8 cellular contexts compared by ENCODE assay signal in the genomic region with DNA sequence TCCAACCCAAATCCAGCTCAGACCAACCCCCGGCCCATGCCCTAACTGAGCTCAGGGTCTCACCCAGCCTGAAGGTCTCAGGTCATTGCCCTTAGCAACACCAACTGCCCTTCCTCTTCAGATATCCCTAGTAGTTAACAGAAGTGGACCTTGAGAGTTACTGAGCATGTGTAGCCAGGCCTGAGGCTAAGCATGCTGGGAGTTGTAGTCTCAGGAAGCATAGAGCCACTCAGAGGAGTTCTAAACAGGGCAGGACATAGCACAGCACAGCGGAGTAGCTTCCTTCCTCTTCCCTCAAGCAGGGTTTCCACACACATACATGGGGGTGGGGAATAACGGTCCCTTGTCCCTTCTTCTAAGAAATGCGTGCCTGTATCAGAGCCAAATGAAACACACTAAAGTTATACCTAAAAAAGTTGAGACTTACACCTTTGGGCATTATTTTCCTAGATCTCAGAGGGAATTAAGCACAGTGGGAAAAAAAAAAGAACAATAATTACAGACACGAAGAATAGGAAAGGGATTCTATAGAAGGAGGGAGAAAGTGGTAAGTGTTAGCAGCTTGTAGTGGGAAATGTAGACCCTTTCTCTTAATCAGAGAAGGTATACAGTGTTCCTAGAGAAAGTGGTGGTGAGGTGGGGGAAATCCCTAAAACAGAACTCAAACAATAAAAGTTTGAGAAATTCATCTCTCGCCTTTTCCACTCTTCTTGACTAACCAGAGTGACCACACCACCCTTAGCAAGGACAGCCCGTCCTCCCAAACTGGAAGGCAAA. TPM values are rescaled to one million over a fixed set of nuclear protein-coding genes. Genes with fewer than 3 reads are reported as not detected.
DNase-seq lines count a peak whose midpoint lies in the region; ATAC-seq, FAIRE-seq and TF ChIP-seq lines count a peak whose summit lies in the region.

No MANE protein-coding gene starts in this region.

- peaks cover 83% of the 10 kb centered on the region for H3K36me3 ChIP-seq in DND-41 (ENCODE audit: insufficient read depth, low read length)
- peaks cover 8% of the 10 kb centered on the region for H3K36me3 ChIP-seq in breast epithelium
- H3K36me3 ChIP-seq in smooth muscle cell (ENCODE audit: low read depth) = no peaks in the 10 kb centered on the region
- peaks cover 0 to 36% of the 10 kb centered on the region in 2 donors for H3K36me3 ChIP-seq in vagina

- TF ChIP-seq POLR2A in breast epithelium (IDR thresholded peaks at IDR 0.05) (no peak), vagina (IDR thresholded peaks at IDR 0.05) (no peak)

- peak overlapping the region; percentile 99 for H3K4me2 ChIP-seq in DND-41 (ENCODE audit: insufficient read depth, low read length)
- H3K4me2 ChIP-seq in smooth muscle cell = peak overlapping the region; percentile 99

- H3K9ac ChIP-seq in DND-41 (ENCODE audit: low read depth, low read length) = peak overlapping the region; percentile 99
- H3K9ac ChIP-seq in smooth muscle cell (ENCODE audit: low read depth) = no peak overlapping the region

- DNase-seq in DND-41 (peak; percentile 70), HTR-8/SVneo (ENCODE audit: insufficient read length, low spot score) (peak; percentile 56), breast epithelium (ENCODE audit: low spot score in 2 of 2) (no peak), smooth muscle cell (lab: John Stamatoyannopoulos, UW; ENCODE audit: unreplicated experiment) (no peak), vagina (ENCODE audit: extremely low spot score in 2 of 2) (no peak)

- H3K4me3 ChIP-seq in DND-41 (ENCODE audit: low read depth in 1 of 2, low read length in 2 of 2) (peak overlapping the region in 1 of 2 experiments; percentile 84; a peak in 3 of 4 replicates), breast epithelium (peak overlapping the region; percentile 14 to 96 (median 92)), iPS-18c (ENCODE audit: insufficient read depth, low read depth, low read length) (0 out of 2 replicates have a peak overlapping the region, but pooled peaks have one; percentile 15), smooth muscle cell (peak overlapping the region; percentile 17), vagina (peak overlapping the region in 1 of 2 donors; percentile 98)

- H2AFZ ChIP-seq in DND-41 (ENCODE audit: low read depth, low read length) (no peak overlapping the region), smooth muscle cell (ENCODE audit: low read depth) (no peak overlapping the region)

- H3K27me3 Mint-ChIP-seq in T-helper 1 cell treated with Interleukin-12 subunit alpha and Interleukin-12 subunit beta and Interleukin-4 antibody, amounts not matched to agents 30 μg/mL and 1 μg/mL, for 36 hours (ENCODE audit: low read depth) = no peaks in the 10 kb centered on the region

- H3K4me1 Mint-ChIP-seq in T-helper 1 cell treated with Interleukin-12 subunit alpha and Interleukin-12 subunit beta and Interleukin-4 antibody, amounts not matched to agents 30 μg/mL and 1 μg/mL, for 36 hours (ENCODE audit: low read depth) = peaks cover 49% of the 10 kb centered on the region

- H4K20me1 ChIP-seq in DND-41 (ENCODE audit: insufficient read depth, low read length) = peaks cover 83% of the 10 kb centered on the region
- H4K20me1 ChIP-seq in smooth muscle cell (ENCODE audit: low read depth) = peaks cover 85% of the 10 kb centered on the region

- intact Hi-C loops in breast epithelium (cut with DNase I; ENCODE audit: low total_unique reads) (no loop called here), vagina (cut with DNase I) (no loop called here)

- H3K4me3 Mint-ChIP-seq in T-helper 1 cell treated with Interleukin-12 subunit alpha and Interleukin-12 subunit beta and Interleukin-4 antibody, amounts not matched to agents 30 μg/mL and 1 μg/mL, for 36 hours = peak overlapping the region; percentile 89

- H3K27me3 ChIP-seq in DND-41 (ENCODE audit: insufficient read depth, low read length, poor library complexity) (no peaks in the 10 kb centered on the region), breast epithelium (no peaks in the 10 kb centered on the region), smooth muscle cell (ENCODE audit: low read depth) (no peaks in the 10 kb centered on the region), vagina (no peaks in the 10 kb centered on the region)

- H3K27ac ChIP-seq in DND-41 (ENCODE audit: low read length) (peak overlapping the region; percentile 45), breast epithelium (peak overlapping the region; percentile 57 to 88), smooth muscle cell (ENCODE audit: low read depth) (peak overlapping the region; percentile 37), vagina (no peak overlapping the region)

- H3F3A ChIP-seq in smooth muscle cell (ENCODE audit: low read depth) = peaks cover 5% of the 10 kb centered on the region

- TF ChIP-seq CTCF in DND-41 (IDR thresholded peaks at IDR 0.05; ENCODE audit: borderline replicate concordance, extremely low read depth, low read length, poor library complexity, severe bottlenecking) = no peak
- TF ChIP-seq CTCF in breast epithelium (IDR thresholded peaks at IDR 0.05) = no peak
- TF ChIP-seq CTCF in smooth muscle cell (IDR thresholded peaks at IDR 0.05; ENCODE audit: borderline replicate concordance, insufficient read depth, poor library complexity, severe bottlenecking) = no peak
- no peak for TF ChIP-seq CTCF in vagina (IDR thresholded peaks at IDR 0.05)

- H3K79me2 ChIP-seq in DND-41 (ENCODE audit: insufficient read depth, low read length) (peaks cover 99% of the 10 kb centered on the region), smooth muscle cell (ENCODE audit: low read depth) (peaks cover 68% of the 10 kb centered on the region)

- peak overlapping the region; percentile 55 for H3K27ac Mint-ChIP-seq in T-helper 1 cell treated with Interleukin-12 subunit alpha and Interleukin-12 subunit beta and Interleukin-4 antibody, amounts not matched to agents 30 μg/mL and 1 μg/mL, for 36 hours

- no peaks in the 10 kb centered on the region for H3K9me3 Mint-ChIP-seq in T-helper 1 cell treated with Interleukin-12 subunit alpha and Interleukin-12 subunit beta and Interleukin-4 antibody, amounts not matched to agents 30 μg/mL and 1 μg/mL, for 36 hours

- no peak for FAIRE-seq in HTR-8/SVneo (lab: Jason Lieb, UNC)

- WGBS in smooth muscle cell (ENCODE audit: low lambda C conversion rate) = 65% methylated on average over 7 of the region's 7 CpGs

- H3K9me3 ChIP-seq in DND-41 (ENCODE audit: insufficient read depth, low read length, severe bottlenecking) (no peaks in the 10 kb centered on the region), breast epithelium (no peaks in the 10 kb centered on the region), iPS-18c (ENCODE audit: control insufficient read depth, insufficient read depth, low read length) (no peaks in the 10 kb centered on the region), smooth muscle cell (replicated peaks; ENCODE audit: low read depth) (no peaks in the 10 kb centered on the region), vagina (no peaks in the 10 kb centered on the region)

- H3K4me1 ChIP-seq in DND-41 (ENCODE audit: insufficient read depth, low read length) (peaks cover 53% of the 10 kb centered on the region), breast epithelium (peaks cover 10 to 32% of the 10 kb centered on the region in 2 donors), smooth muscle cell (ENCODE audit: low read depth) (peaks cover 33% of the 10 kb centered on the region), vagina (peaks cover 53% of the 10 kb centered on the region)

- H3K36me3 Mint-ChIP-seq in T-helper 1 cell treated with Interleukin-12 subunit alpha and Interleukin-12 subunit beta and Interleukin-4 antibody, amounts not matched to agents 30 μg/mL and 1 μg/mL, for 36 hours (ENCODE audit: low read depth) = peaks cover 41% of the 10 kb centered on the region

- ATAC-seq in DND-41 (ENCODE audit: insufficient read depth, low read depth) = peak; percentile 78
- peak; percentile 43 for ATAC-seq in GM19468 (IDR thresholded peaks at IDR 0.05; ENCODE audit: extremely low read depth, unreplicated experiment)

RNA-seq across cellular contexts. Expression of a gene that starts 4.4 kb away (rescaled TPM):
- 10 to 100 TPM; 35.4 to 51.4 (median 45.9) TPM for total RNA-seq in breast epithelium
- 22.8 and 25.9 TPM in 2 replicates for total RNA-seq in smooth muscle cell
- 24.6 and 37.2 TPM in 2 replicates for polyA plus RNA-seq in smooth muscle cell
- total RNA-seq in vagina = 38.8 TPM

RNA-seq across cellular contexts. Expression of a gene that starts 13.6 kb away (rescaled TPM):
- total RNA-seq in breast epithelium (1 to 10 TPM in 1 of 3 donors, under 1 TPM in 1, not detected in 1; 0.59 to 1.3 TPM), smooth muscle cell (0.76 and 1.3 TPM in 2 replicates), vagina (1.7 TPM)
- polyA plus RNA-seq in smooth muscle cell = 2.1 TPM in 2 replicates

RNA-seq across cellular contexts. Expression of a gene that starts 37.6 kb away (rescaled TPM):
- total RNA-seq in breast epithelium (10 to 100 TPM; 50.5 to 84.3 (median 54.0) TPM), smooth muscle cell (61.5 and 62.6 TPM in 2 replicates), vagina (67.0 TPM)
- 39.4 and 42.5 TPM in 2 replicates for polyA plus RNA-seq in smooth muscle cell

RNA-seq across cellular contexts. Expression of a gene that starts 38.4 kb away (rescaled TPM):
- total RNA-seq in breast epithelium = 1 to 10 TPM in 2 of 3 donors, under 1 TPM in 1; 0.29 to 1.6 (median 1.4) TPM
- 0.04 TPM in 1 of 2 replicates, not detected in the other for total RNA-seq in smooth muscle cell
- polyA plus RNA-seq in smooth muscle cell = not detected in 2 replicates
- total RNA-seq in vagina = 1.5 TPM

RNA-seq across cellular contexts. Expression of a gene that starts 54.5 kb away (rescaled TPM):
- 10 to 100 TPM; 37.6 to 73.0 (median 58.3) TPM for total RNA-seq in breast epithelium
- 32.4 and 57.3 TPM in 2 replicates for total RNA-seq in smooth muscle cell
- 49.5 and 61.8 TPM in 2 replicates for polyA plus RNA-seq in smooth muscle cell
- 53.3 TPM for total RNA-seq in vagina

Comparison
In these comparisons a context has a peak if more than half of its experiments do, and no peak if none do; other contexts are left out.
1. DNase-seq: peak in DND-41 (single experiment) and HTR-8/SVneo (single experiment); none in breast epithelium (0 of 2), smooth muscle cell (single experiment) and vagina (0 of 2).